ENCODE assay signal across 20 cellular contexts in genomic region chr22:49814164-49814686, GRCh38. TPM values are rescaled to one million over a fixed set of nuclear protein-coding genes. Genes with fewer than 3 reads are reported as not detected.
DNase-seq lines count a peak whose midpoint lies in the region; ATAC-seq and TF ChIP-seq lines count a peak whose summit lies in the region.
"Had no signal": no experiment of that assay in that cellular context is flagged by ENCODE, and none has a peak within 500 bp of the region (broad histone marks: within the 10 kb centered on the region; RNA-seq: fewer than 3 reads in every experiment).

No MANE protein-coding gene starts in this region.

- H3K79me1 ChIP-seq in trophoblast cell (ENCODE audit: low read length): no peaks in the 10 kb centered on the region

- no peaks in the 10 kb centered on the region for H3K9me3 ChIP-seq in CD4-positive, CD25-positive, alpha-beta regulatory T cell (ENCODE audit: control insufficient read depth in 2 of 2, low read length in 2 of 2)
- no peaks in the 10 kb centered on the region for H3K9me3 ChIP-seq in Loucy (ENCODE audit: insufficient read depth, low read depth, low read length)
- peaks cover 2% of the 10 kb centered on the region for H3K9me3 ChIP-seq in trophoblast cell (ENCODE audit: insufficient read depth, low read depth, low read length)
- H3K9me3 ChIP-seq: A549 had no signal

- H3K4me1 ChIP-seq in CD4-positive, CD25-positive, alpha-beta regulatory T cell (ENCODE audit: control insufficient read depth, insufficient read depth, low read length, poor library complexity, severe bottlenecking): peaks cover 37% of the 10 kb centered on the region
- H3K4me1 ChIP-seq in Loucy (ENCODE audit: insufficient read depth, low read length, poor library complexity, severe bottlenecking): peaks cover 56% of the 10 kb centered on the region
- peaks cover 3 to 7% of the 10 kb centered on the region in 2 experiments for H3K4me1 ChIP-seq in trophoblast cell (ENCODE audit: control insufficient read depth in 1 of 2, insufficient read depth in 2 of 2, low read length in 2 of 2)

- H3K27ac ChIP-seq in CD4-positive, CD25-positive, alpha-beta regulatory T cell (ENCODE audit: insufficient read depth, low read length, poor library complexity, severe bottlenecking): no peak overlapping the region
- H3K27ac ChIP-seq in trophoblast cell (ENCODE audit: low read depth, low read length): no peak overlapping the region
- H3K27ac ChIP-seq: A549, C4-2B, GM23248 had no signal

- H2AFZ ChIP-seq in Loucy (ENCODE audit: low read length) (no peak overlapping the region), trophoblast cell (ENCODE audit: insufficient read depth, low read length, poor library complexity) (no peak overlapping the region)
- H2AFZ ChIP-seq: GM23248 had no signal

- TF ChIP-seq CTCF in Loucy (conservative IDR thresholded peaks at IDR 0.05; ENCODE audit: low read length) (no peak), foreskin fibroblast (IDR thresholded peaks at IDR 0.05; ENCODE audit: low read depth, low read length) (no peak)

- no peak overlapping the region for H3K4me3 ChIP-seq in CD4-positive, CD25-positive, alpha-beta regulatory T cell (ENCODE audit: low read depth, low read length)
- no peak overlapping the region for H3K4me3 ChIP-seq in Loucy (ENCODE audit: low read length, poor library complexity, severe bottlenecking)
- no peak overlapping the region for H3K4me3 ChIP-seq in trophoblast cell (ENCODE audit: low read depth, low read length)
- no peak overlapping the region for H3K4me3 ChIP-seq in foreskin fibroblast (ENCODE audit: low read depth in 1 of 2, low read length in 2 of 2)
- H3K4me3 ChIP-seq: A549, GM23248 had no signal

- H4K20me1 ChIP-seq in Loucy (ENCODE audit: insufficient read depth, low read length, poor library complexity, severe bottlenecking): peaks cover 97% of the 10 kb centered on the region

- H4K91ac ChIP-seq in trophoblast cell (ENCODE audit: low read depth, low read length): no peak overlapping the region

- H3K9me3 Mint-ChIP-seq in CD4-positive, CD25-positive, alpha-beta regulatory T cell: no peaks in the 10 kb centered on the region
- H3K9me3 Mint-ChIP-seq in effector memory CD8-positive, alpha-beta T cell: no peaks in the 10 kb centered on the region

- H3K14ac ChIP-seq in trophoblast cell (ENCODE audit: low read length): no peak overlapping the region

- DNase-seq in CD4-positive, CD25-positive, alpha-beta regulatory T cell: no peak
- no peak for DNase-seq in effector memory CD8-positive, alpha-beta T cell
- DNase-seq in trophoblast cell (no peak), NCI-H146 treated with DMSO at 0.1 percent for 48 hours (lab: John Stamatoyannopoulos, UW; ENCODE audit: unreplicated experiment) (no peak), foreskin fibroblast (no peak)
- DNase-seq: Calu3, DMS79 treated with DMSO at 0.1 percent for 48 hours, GM23248, KG1, MM.1S, NCI-H1694, NCI-H2029 treated with DMSO at 0.1 percent for 48 hours, NCI-H2227 treated with DMSO at 0.1 percent for 48 hours, NCI-H526 treated with DMSO at 0.1 percent for 48 hours, Right ventricle myocardium superior, RPMI8226 had no signal

- H3K9ac ChIP-seq in Loucy (ENCODE audit: low read depth, low read length, poor library complexity, severe bottlenecking): no peak overlapping the region
- H3K9ac ChIP-seq in trophoblast cell (ENCODE audit: low read length): no peak overlapping the region
- H3K9ac ChIP-seq: GM23248 had no signal

- no peak overlapping the region for H2BK5ac ChIP-seq in trophoblast cell (ENCODE audit: low read depth, low read length, poor library complexity)

- peaks cover 13 to 86% (median 57%) of the 10 kb centered on the region in 4 donors for H3K4me1 Mint-ChIP-seq in CD4-positive, CD25-positive, alpha-beta regulatory T cell
- peaks cover 69 to 75% of the 10 kb centered on the region in 2 donors for H3K4me1 Mint-ChIP-seq in effector memory CD8-positive, alpha-beta T cell (ENCODE audit: low read depth in 2 of 2)

- no peaks in the 10 kb centered on the region for H3K27me3 Mint-ChIP-seq in CD4-positive, CD25-positive, alpha-beta regulatory T cell
- no peaks in the 10 kb centered on the region for H3K27me3 Mint-ChIP-seq in effector memory CD8-positive, alpha-beta T cell

- H2AK5ac ChIP-seq in trophoblast cell (ENCODE audit: low read length): no peak overlapping the region

- H3K23ac ChIP-seq in trophoblast cell (ENCODE audit: low read length): no peak overlapping the region

- no CpG with 5 or more reads among the region's 14 CpGs for WGBS in trophoblast cell (ENCODE audit: extremely low coverage, insufficient coverage, insufficient read length)

- H3K27ac Mint-ChIP-seq in CD4-positive, CD25-positive, alpha-beta regulatory T cell: peak overlapping the region in 2 of 3 donors; percentile 75 to 81
- peak overlapping the region; percentile 67 to 77 for H3K27ac Mint-ChIP-seq in effector memory CD8-positive, alpha-beta T cell

- H4K12ac ChIP-seq in trophoblast cell (ENCODE audit: low read depth, low read length): no peak overlapping the region

- H3K18ac ChIP-seq in trophoblast cell (ENCODE audit: low read length): peak overlapping the region; percentile 30

- H2BK120ac ChIP-seq in trophoblast cell (ENCODE audit: insufficient read depth, low read length, poor library complexity): no peak overlapping the region

- peak overlapping the region in 1 of 4 donors; percentile 21 for H3K4me3 Mint-ChIP-seq in CD4-positive, CD25-positive, alpha-beta regulatory T cell
- peak overlapping the region; percentile 4 to 66 for H3K4me3 Mint-ChIP-seq in effector memory CD8-positive, alpha-beta T cell

- peak overlapping the region; percentile 35 for H3K4ac ChIP-seq in trophoblast cell (ENCODE audit: low read depth, low read length)

- H3K4me2 ChIP-seq in Loucy (ENCODE audit: low read depth, low read length, poor library complexity, severe bottlenecking) (peak overlapping the region; percentile 38), trophoblast cell (ENCODE audit: low read length) (no peak overlapping the region)
- H3K4me2 ChIP-seq: A549 had no signal

- H3K36me3 ChIP-seq in CD4-positive, CD25-positive, alpha-beta regulatory T cell (ENCODE audit: control insufficient read depth, insufficient read depth, low read length): peaks cover 27% of the 10 kb centered on the region
- peaks cover 71% of the 10 kb centered on the region for H3K36me3 ChIP-seq in Loucy (ENCODE audit: insufficient read depth, low read length)
- peaks cover 48 to 52% of the 10 kb centered on the region in 2 experiments for H3K36me3 ChIP-seq in trophoblast cell (ENCODE audit: control insufficient read depth in 1 of 2, insufficient read depth in 2 of 2, low read length in 2 of 2)

- H3K27me3 ChIP-seq in CD4-positive, CD25-positive, alpha-beta regulatory T cell (ENCODE audit: control insufficient read depth, insufficient read depth, low read length): no peaks in the 10 kb centered on the region
- H3K27me3 ChIP-seq in Loucy (ENCODE audit: insufficient read depth, low read length, poor library complexity, severe bottlenecking): no peaks in the 10 kb centered on the region
- no peaks in the 10 kb centered on the region for H3K27me3 ChIP-seq in trophoblast cell (ENCODE audit: insufficient read depth, low read length)

- H3K79me2 ChIP-seq in Loucy (ENCODE audit: insufficient read depth, low read length) (peaks cover 100% of the 10 kb centered on the region), trophoblast cell (ENCODE audit: control insufficient read depth, insufficient read depth, low read length, poor library complexity) (peaks cover 29% of the 10 kb centered on the region)

- no peak for ATAC-seq in CD4-positive, CD25-positive, alpha-beta regulatory T cell (ENCODE audit: low read depth in 2 of 2)
- no peak for ATAC-seq in effector memory CD8-positive, alpha-beta T cell (replicated peaks)
- no peak for ATAC-seq in HG03457 (IDR thresholded peaks at IDR 0.05; ENCODE audit: unreplicated experiment)
- ATAC-seq: A549 had no signal

- H3K36me3 Mint-ChIP-seq in CD4-positive, CD25-positive, alpha-beta regulatory T cell: peaks cover 35% of the 10 kb centered on the region
- H3K36me3 Mint-ChIP-seq in effector memory CD8-positive, alpha-beta T cell (ENCODE audit: insufficient read depth): peaks cover 74% of the 10 kb centered on the region

- no peak overlapping the region for H4K8ac ChIP-seq in trophoblast cell (ENCODE audit: low read depth, low read length)

- H3F3A ChIP-seq in Loucy (ENCODE audit: low read depth): no peaks in the 10 kb centered on the region; the same call in 1 of the 2 replicates

- H3K9me2 ChIP-seq in Loucy (replicated peaks; ENCODE audit: low read depth, low read length): no peaks in the 10 kb centered on the region

- H2BK12ac ChIP-seq in trophoblast cell (ENCODE audit: low read length): no peak overlapping the region

RNA-seq across cellular contexts. Expression of gene BRD1, which starts 13.4 kb away (rescaled TPM):
- total RNA-seq in CD4-positive, CD25-positive, alpha-beta regulatory T cell: 133 TPM
- 1 to 10 TPM; 2.0 to 2.4 (median 2.2) TPM for polyA plus RNA-seq in CD4-positive, CD25-positive, alpha-beta regulatory T cell
- polyA plus RNA-seq in trophoblast cell (2013): 18.7 and 19.7 TPM in 2 replicates

RNA-seq across cellular contexts. Expression of gene ZBED4, which starts 39.4 kb away (rescaled TPM):
- 17.1 TPM for total RNA-seq in CD4-positive, CD25-positive, alpha-beta regulatory T cell
- polyA plus RNA-seq in CD4-positive, CD25-positive, alpha-beta regulatory T cell: 1 to 10 TPM; 6.1 to 7.4 (median 6.9) TPM
- polyA plus RNA-seq in trophoblast cell (2013): 16.0 and 16.8 TPM in 2 replicates
